In genomic region chr12:8916154-8916553, GRCh38 we compare ENCODE assay signal across 1 cellular context.
TF ChIP-seq lines count a peak whose summit lies in the region.

No MANE protein-coding gene starts in this region.

TF ChIP-seq in HepG2, 621 proteins besides CTCF, POLR2A, EP300 and RAD21:
- TF ChIP-seq TOPORS (CRISPR knock-in tag; IDR thresholded peaks at IDR 0.05) (no peak), NFIC (IDR thresholded peaks at IDR 0.05; ENCODE audit: low read length) (no peak), ZNF17 (CRISPR knock-in tag; IDR thresholded peaks at IDR 0.05) (no peak), CBX2 (IDR thresholded peaks at IDR 0.05; ENCODE audit: low read depth, low read length) (no peak), CBX2 (CRISPR knock-in tag; IDR thresholded peaks at IDR 0.05; ENCODE audit: low read depth) (no peak), ZNF317 (CRISPR knock-in tag; IDR thresholded peaks at IDR 0.05) (no peak), ZNF207 (IDR thresholded peaks at IDR 0.05; ENCODE audit: borderline replicate concordance) (no peak), PCBP1 (IDR thresholded peaks at IDR 0.05; ENCODE audit: borderline replicate concordance, low read depth, low read length) (no peak), ZNF83 (CRISPR knock-in tag; IDR thresholded peaks at IDR 0.05; ENCODE audit: borderline replicate concordance) (no peak), MIER3 (CRISPR knock-in tag; IDR thresholded peaks at IDR 0.05; ENCODE audit: borderline replicate concordance) (no peak), PRMT3 (CRISPR knock-in tag; IDR thresholded peaks at IDR 0.05; ENCODE audit: borderline replicate concordance, low read depth) (no peak), ZNF362 (CRISPR knock-in tag; IDR thresholded peaks at IDR 0.05; ENCODE audit: borderline replicate concordance) (no peak)
